Comparison of ENCODE assay signal across 14 cellular contexts in genomic region chr17:69723741-69724140, GRCh38.
DNase-seq lines count a peak whose midpoint lies in the region; ATAC-seq and TF ChIP-seq lines count a peak whose summit lies in the region.
"Had no signal": no experiment of that assay in that cellular context is flagged by ENCODE, and none has a peak within 500 bp of the region (broad histone marks: within the 10 kb centered on the region; RNA-seq: fewer than 3 reads in every experiment).

No MANE protein-coding gene starts in this region.

- H3K79me2 ChIP-seq in OCI-LY7 (ENCODE audit: insufficient read depth, low read depth, low read length) = no peaks in the 10 kb centered on the region

- H3K4me3 ChIP-seq in OCI-LY7 (ENCODE audit: low read depth, low read length, poor library complexity, severe bottlenecking) (no peak overlapping the region), cardiac fibroblast (replicated peaks in 1 of 2; ENCODE audit: low read depth in 2 of 2, low read length in 2 of 2) (no peak overlapping the region), testis (no peak overlapping the region)
- H3K4me3 ChIP-seq: ovary, suprapubic skin had no signal

- H3K36me3 ChIP-seq in OCI-LY7 (ENCODE audit: insufficient read depth, low read length) (no peaks in the 10 kb centered on the region), testis (ENCODE audit: low read depth, missing control alignments) (no peaks in the 10 kb centered on the region)
- H3K36me3 ChIP-seq: ovary, suprapubic skin had no signal

- no peak overlapping the region for H3K27ac Mint-ChIP-seq in HFFc6
- no peak overlapping the region for H3K27ac Mint-ChIP-seq in effector memory CD8-positive, alpha-beta T cell
- H3K27ac Mint-ChIP-seq: CD4-positive, alpha-beta T cell; T-helper 2 cell treated with Interferon-gamma antibody and Interleukin-4, amounts not matched to agents 5 μg/mL and 100 μg/mL, for 36 hours had no signal

- ATAC-seq in left lobe of liver = peak; percentile 51
- no peak for ATAC-seq in effector memory CD8-positive, alpha-beta T cell (replicated peaks)
- no peak for ATAC-seq in left ventricle myocardium superior

- H3K4me1 Mint-ChIP-seq in HFFc6 (ENCODE audit: low read depth) = peaks cover 34% of the 10 kb centered on the region
- no peaks in the 10 kb centered on the region for H3K4me1 Mint-ChIP-seq in effector memory CD8-positive, alpha-beta T cell (ENCODE audit: low read depth in 2 of 2)

- H3K4me2 ChIP-seq in OCI-LY7 (ENCODE audit: low read length) = no peak overlapping the region

- no TSS peak for BruUV-seq in OCI-LY7 (replicated peaks; lab: Mats Ljungman, UMichigan)

- CTCF ChIA-PET in OCI-LY7 (lab: Charles Lee; ENCODE audit: unreplicated experiment) = no interaction called here

- POLR2A ChIA-PET in OCI-LY7 (lab: Charles Lee) = interaction anchor here (0.7 to 2.3 kb wide), 3 partner anchors 11 to 72 kb away, joined by 3 to 8 read pairs (median 7); no protein-coding TSS in a partner anchor

- H3K4me1 ChIP-seq in OCI-LY7 (ENCODE audit: insufficient read depth, low read length, poor library complexity, severe bottlenecking) (no peaks in the 10 kb centered on the region), testis (peaks cover 1% of the 10 kb centered on the region)
- H3K4me1 ChIP-seq: suprapubic skin had no signal

- H3K9me3 Mint-ChIP-seq in HFFc6 = no peaks in the 10 kb centered on the region
- H3K9me3 Mint-ChIP-seq in effector memory CD8-positive, alpha-beta T cell = peaks cover 0 to 1% of the 10 kb centered on the region in 2 donors
- H3K9me3 Mint-ChIP-seq: CD4-positive, alpha-beta T cell; T-helper 2 cell treated with Interferon-gamma antibody and Interleukin-4, amounts not matched to agents 5 μg/mL and 100 μg/mL, for 36 hours had no signal

- H3K27me3 Mint-ChIP-seq in HFFc6 (ENCODE audit: insufficient read depth) = peaks cover 2% of the 10 kb centered on the region
- H3K27me3 Mint-ChIP-seq in effector memory CD8-positive, alpha-beta T cell = peaks cover 0 to 8% of the 10 kb centered on the region in 2 donors
- H3K27me3 Mint-ChIP-seq: CD4-positive, alpha-beta T cell had no signal

- H3K27ac ChIP-seq in OCI-LY7 (ENCODE audit: low read depth, low read length, poor library complexity, severe bottlenecking) (no peak overlapping the region), testis (no peak overlapping the region)
- H3K27ac ChIP-seq: ovary, suprapubic skin had no signal

- H4K20me1 ChIP-seq in OCI-LY7 (ENCODE audit: insufficient read depth, low read length) = no peaks in the 10 kb centered on the region

- no peak overlapping the region for H3K4me3 Mint-ChIP-seq in HFFc6
- H3K4me3 Mint-ChIP-seq in effector memory CD8-positive, alpha-beta T cell = no peak overlapping the region
- H3K4me3 Mint-ChIP-seq: CD4-positive, alpha-beta T cell; T-helper 2 cell treated with Interferon-gamma antibody and Interleukin-4, amounts not matched to agents 5 μg/mL and 100 μg/mL, for 36 hours had no signal

- peak; percentile 36; the same call in 1 of the 2 replicates for TF ChIP-seq CTCF in HFFc6 (IDR thresholded peaks at IDR 0.05)
- TF ChIP-seq CTCF in OCI-LY7 (conservative IDR thresholded peaks at IDR 0.05; ENCODE audit: low read length) = peak; percentile 31; the same call in 1 of the 2 replicates
- TF ChIP-seq CTCF in cardiac fibroblast (IDR thresholded peaks at IDR 0.05; ENCODE audit: low read depth, low read length) = peak; percentile 21
- no peak for TF ChIP-seq CTCF in testis (IDR thresholded peaks at IDR 0.05)

- no peaks in the 10 kb centered on the region for H3K27me3 ChIP-seq in testis
- H3K27me3 ChIP-seq: ovary, suprapubic skin had no signal

- intact Hi-C loops in OCI-LY7 (cut with micrococcal nuclease; ENCODE audit: unreplicated experiment) = loop anchor here (2.0 kb wide), 1 partner anchor 55 kb away; no protein-coding TSS in a partner anchor
- intact Hi-C loops in testis (cut with DNase I; ENCODE audit: low total_unique reads) = no loop called here
- intact Hi-C loops in left ventricle myocardium superior (cut with micrococcal nuclease) = no loop called here

- DNase-seq in HFFc6 (no peak), OCI-LY7 (ENCODE audit: low spot score) (no peak), cardiac fibroblast (ENCODE audit: low read depth in 2 of 2) (peak in 1 of 2 donors; percentile 38), left lobe of liver (ENCODE audit: low spot score) (no peak), testis (no peak), NAMALWA (ENCODE audit: low spot score) (no peak), left ventricle myocardium superior (no peak)
- DNase-seq in effector memory CD8-positive, alpha-beta T cell = no peak
- DNase-seq: CD4-positive, alpha-beta T cell; H7; ovary; RPMI8226 had no signal

- H3K9me2 ChIP-seq in OCI-LY7 (ENCODE audit: insufficient read depth, low read length) = no peaks in the 10 kb centered on the region

- no peak for TF ChIP-seq POLR2A in testis (IDR thresholded peaks at IDR 0.05)

- H3K9me3 ChIP-seq in OCI-LY7 (ENCODE audit: low read length) (no peaks in the 10 kb centered on the region), testis (no peaks in the 10 kb centered on the region)
- H3K9me3 ChIP-seq: ovary, suprapubic skin had no signal

- no peaks in the 10 kb centered on the region for H3K36me3 Mint-ChIP-seq in HFFc6 (ENCODE audit: low read depth)
- H3K36me3 Mint-ChIP-seq in effector memory CD8-positive, alpha-beta T cell (ENCODE audit: insufficient read depth) = no peaks in the 10 kb centered on the region

- H2AFZ ChIP-seq in OCI-LY7 (ENCODE audit: low read length) = no peak overlapping the region

Comparison
In these comparisons a context has a peak if more than half of its experiments do, and no peak if none do; other contexts are left out.
1. CTCF ChIP-seq: peak in HFFc6 (single experiment), OCI-LY7 (single experiment) and cardiac fibroblast (single experiment); none in testis (0 of 3).